8 cellular contexts compared by ENCODE assay signal in genomic region chr15:56886878-56887781, GRCh38. TPM values are rescaled to one million over a fixed set of nuclear protein-coding genes. Genes with fewer than 3 reads are reported as not detected.
DNase-seq lines count a peak whose midpoint lies in the region; ATAC-seq and TF ChIP-seq lines count a peak whose summit lies in the region.

No MANE protein-coding gene starts in this region.

- no peak for TF ChIP-seq CTCF in GM13977 (IDR thresholded peaks at IDR 0.05; ENCODE audit: extremely low read depth, insufficient read depth, missing control alignments)
- TF ChIP-seq CTCF in progenitor cell of endocrine pancreas (IDR thresholded peaks at IDR 0.05; ENCODE audit: unreplicated experiment): peak; percentile 14
- TF ChIP-seq CTCF in upper lobe of right lung (IDR thresholded peaks at IDR 0.05): no peak

- peaks cover 27% of the 10 kb centered on the region for H3K4me1 Mint-ChIP-seq in progenitor cell of endocrine pancreas (ENCODE audit: low read depth)

- ATAC-seq in HG02840 (IDR thresholded peaks at IDR 0.05; ENCODE audit: low FRiP score, unreplicated experiment) (peak; percentile 87), left ventricle myocardium superior (peak; percentile 98), upper lobe of right lung (peak; percentile 97)

- H3K27me3 ChIP-seq in upper lobe of right lung: no peaks in the 10 kb centered on the region

- in situ Hi-C loops in GM13977 (cut with MboI; ENCODE audit: low pct_unique_long_range_greater_than_20kb, low sequenced_read_pairs, unreplicated experiment): loop anchor here (25.0 kb wide), 1 partner anchor 425 kb away; no protein-coding TSS in a partner anchor

- no peaks in the 10 kb centered on the region for H3K27me3 Mint-ChIP-seq in progenitor cell of endocrine pancreas

- no peaks in the 10 kb centered on the region for H3K36me3 ChIP-seq in upper lobe of right lung

- H3K9me3 ChIP-seq in upper lobe of right lung: no peaks in the 10 kb centered on the region

- H3K4me3 ChIP-seq in upper lobe of right lung: peak overlapping the region; percentile 77

- peaks cover 22% of the 10 kb centered on the region for H3K4me1 ChIP-seq in upper lobe of right lung

- H3K4me3 Mint-ChIP-seq in progenitor cell of endocrine pancreas (ENCODE audit: low read depth): peak overlapping the region; percentile 82

- H3K27ac ChIP-seq in upper lobe of right lung: peak overlapping the region; percentile 97

- H3K36me3 Mint-ChIP-seq in progenitor cell of endocrine pancreas (ENCODE audit: insufficient read depth): no peaks in the 10 kb centered on the region

- H3K9me3 Mint-ChIP-seq in progenitor cell of endocrine pancreas (ENCODE audit: low read depth): no peaks in the 10 kb centered on the region

- intact Hi-C loops in left ventricle myocardium superior (cut with micrococcal nuclease) (no loop called here), upper lobe of right lung (cut with DNase I) (no loop called here)

- peak overlapping the region; percentile 97 for H3K27ac Mint-ChIP-seq in progenitor cell of endocrine pancreas

- DNase-seq in GM13977 (ENCODE audit: low spot score) (peak; percentile 90), NCI-H1436 (lab: John Stamatoyannopoulos, UW) (peak; percentile 91), T-helper 1 cell (peak; percentile 67 to 89 (median 74)), amniotic stem cell (lab: John Stamatoyannopoulos, UW) (peak; percentile 90), left ventricle myocardium superior (peak; percentile 97), progenitor cell of endocrine pancreas (ENCODE audit: low spot score, unreplicated experiment) (peak; percentile 85), upper lobe of right lung (peak; percentile 98)

RNA-seq across cellular contexts. Expression of gene TCF12, which starts 31.3 kb away (rescaled TPM):
- total RNA-seq in left ventricle myocardium superior (48.4 TPM), progenitor cell of endocrine pancreas (164 and 167 TPM in 2 replicates), upper lobe of right lung (103 TPM)

Comparison
In these comparisons a context has a peak if more than half of its experiments do, and no peak if none do; other contexts are left out.
1. Peak in every context shown above with its lines: DNase-seq, ATAC-seq, H3K4me3 ChIP-seq and H3K27ac ChIP-seq.